ENCODE assay signal across 28 cellular contexts in genomic region chr10:107898392-107898791, GRCh38.
"Had no signal": no experiment of that assay in that cellular context is flagged by ENCODE, and none has a peak within 500 bp of the region (broad histone marks: within the 10 kb centered on the region; RNA-seq: fewer than 3 reads in every experiment).

No MANE protein-coding gene starts in this region.

- H3K9me3 ChIP-seq: colonic mucosa, esophagus muscularis mucosa, lower lobe of right lung, mucosa of descending colon, right lobe of liver, suprapubic skin, transverse colon, vagina had no signal

- H3K36me3 Mint-ChIP-seq: immature natural killer cell, memory B cell, mesothelial cell of epicardium, naive B cell, neural progenitor cell had no signal

- H2AFZ ChIP-seq: neural progenitor cell, parathyroid adenoma had no signal

- H3K79me2 ChIP-seq: parathyroid adenoma had no signal

- H3K9me3 Mint-ChIP-seq: dendritic cell treated with granulocyte-macrophage colony-stimulating factor and Interleukin-4, amounts not matched to agents 40 ng/mL and 50 ng/mL, for 4 days; endodermal cell; memory B cell; mesothelial cell of epicardium; nephron; neural progenitor cell had no signal

- H3K27me3 ChIP-seq: colonic mucosa, esophagus muscularis mucosa, neural progenitor cell, right lobe of liver, suprapubic skin, transverse colon, vagina had no signal

- H3K27ac ChIP-seq: colonic mucosa, esophagus muscularis mucosa, lower lobe of right lung, parathyroid adenoma, right lobe of liver, suprapubic skin, transverse colon, vagina had no signal

- H3K4me3 ChIP-seq: colonic mucosa, esophagus muscularis mucosa, lower lobe of right lung, mucosa of descending colon, neural progenitor cell, right lobe of liver, smooth muscle cell, suprapubic skin, transverse colon, vagina had no signal

- H3K4me2 ChIP-seq: neural progenitor cell, smooth muscle cell had no signal

- H3K27me3 Mint-ChIP-seq: dendritic cell treated with granulocyte-macrophage colony-stimulating factor and Interleukin-4, amounts not matched to agents 40 ng/mL and 50 ng/mL, for 4 days; memory B cell; progenitor cell of endocrine pancreas; stimulated activated naive CD8-positive, alpha-beta T cell treated with anti-CD3 and anti-CD28 coated beads, Interleukin-15, amount 100 ng/mL, for 72 hours had no signal

- H3K36me3 ChIP-seq: colonic mucosa, esophagus muscularis mucosa, lower lobe of right lung, neural progenitor cell, right lobe of liver, suprapubic skin, transverse colon, vagina had no signal

- H3K9ac ChIP-seq: neural progenitor cell, parathyroid adenoma had no signal

- H3K4me1 ChIP-seq: colonic mucosa, esophagus muscularis mucosa, lower lobe of right lung, parathyroid adenoma, right lobe of liver, suprapubic skin, transverse colon, vagina had no signal

- DNase-seq: colonic mucosa; effector CD8-positive, alpha-beta T cell; hypothalamus; immature natural killer cell; left ventricle myocardium superior; lower lobe of right lung; mucosa of descending colon; naive B cell; right lobe of liver; stimulated activated CD4-positive, alpha-beta T cell treated with anti-CD3 and anti-CD28 coated beads, Interleukin-12 subunit alpha, Interleukin-12 subunit beta, amount 100 ng/mL, for 4 hours; stimulated activated CD4-positive, alpha-beta T cell treated with anti-CD3 and anti-CD28 coated beads, Interleukin-1b, Interleukin-23, amount 100 ng/mL, for 48 hours; stimulated activated CD4-positive, alpha-beta T cell treated with anti-CD3 and anti-CD28 coated beads, Interleukin-4, amount 100 ng/mL, for 1 hour; stimulated activated CD8-positive, alpha-beta memory T cell treated with anti-CD3 and anti-CD28 coated beads, Interleukin-4, amount 100 ng/mL, for 48 hours; stimulated activated naive CD4-positive, alpha-beta T cell; stimulated activated naive CD8-positive, alpha-beta T cell treated with anti-CD3 and anti-CD28 coated beads, Interleukin-15, amount 100 ng/mL, for 72 hours; transverse colon had no signal

- H3K4me3 Mint-ChIP-seq: dendritic cell treated with granulocyte-macrophage colony-stimulating factor and Interleukin-4, amounts not matched to agents 40 ng/mL and 50 ng/mL, for 4 days; endodermal cell; immature natural killer cell; memory B cell; mesothelial cell of epicardium; naive B cell; nephron; neural progenitor cell; stimulated activated naive CD8-positive, alpha-beta T cell treated with anti-CD3 and anti-CD28 coated beads, Interleukin-15, amount 100 ng/mL, for 72 hours had no signal

- H3K4me1 Mint-ChIP-seq: immature natural killer cell; mesothelial cell of epicardium; naive B cell; nephron; stimulated activated naive CD8-positive, alpha-beta T cell treated with anti-CD3 and anti-CD28 coated beads, Interleukin-15, amount 100 ng/mL, for 72 hours had no signal

- H3K27ac Mint-ChIP-seq: dendritic cell treated with granulocyte-macrophage colony-stimulating factor and Interleukin-4, amounts not matched to agents 40 ng/mL and 50 ng/mL, for 4 days; immature natural killer cell; memory B cell; mesothelial cell of epicardium; nephron; neural progenitor cell; progenitor cell of endocrine pancreas; stimulated activated naive CD8-positive, alpha-beta T cell treated with anti-CD3 and anti-CD28 coated beads, Interleukin-15, amount 100 ng/mL, for 72 hours had no signal
